Comparison of ENCODE assay signal across 8 cellular contexts in the genomic region with DNA sequence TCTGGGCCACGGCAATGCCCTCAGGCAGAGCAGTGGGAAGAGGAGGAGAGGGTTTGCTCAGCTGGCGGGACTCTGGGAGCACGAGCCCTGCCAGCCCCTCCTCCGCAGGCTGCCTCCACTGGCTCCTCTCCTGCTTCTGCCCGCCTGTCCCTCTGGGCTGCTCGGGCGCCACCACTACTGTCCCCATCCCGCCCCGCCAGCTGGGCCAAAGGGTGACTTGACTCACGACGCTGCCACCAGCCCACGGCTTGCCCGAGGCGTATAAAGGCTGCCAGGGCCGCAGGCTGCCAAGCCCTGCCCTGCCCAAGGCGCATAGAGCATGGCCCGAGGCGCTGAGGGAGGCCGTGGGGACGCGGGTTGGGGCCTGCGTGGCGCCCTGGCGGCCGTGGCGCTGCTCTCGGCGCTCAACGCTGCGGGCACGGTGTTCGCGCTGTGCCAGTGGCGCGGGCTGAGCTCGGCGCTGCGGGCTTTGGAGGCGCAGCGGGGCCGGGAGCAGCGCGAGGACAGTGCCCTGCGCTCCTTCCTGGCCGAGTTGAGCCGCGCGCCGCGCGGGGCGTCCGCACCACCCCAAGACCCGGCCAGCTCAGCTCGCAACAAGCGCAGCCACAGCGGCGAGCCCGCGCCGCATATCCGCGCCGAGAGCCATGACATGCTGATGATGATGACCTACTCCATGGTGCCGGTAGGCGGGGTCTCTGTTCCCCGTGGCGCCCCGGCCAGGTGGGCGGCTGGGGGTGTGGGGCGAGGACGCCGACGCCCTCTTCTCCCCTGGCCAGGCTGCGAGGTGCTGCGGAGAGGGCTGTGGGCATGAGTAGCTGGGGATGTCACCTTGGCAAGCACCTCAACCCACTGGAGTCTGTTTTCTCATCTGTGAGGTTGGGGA.
A peak's percentile ranks its signal among the peaks of the same experiment; 100 is the strongest.
DNase-seq lines count a peak whose midpoint lies in the region; TF ChIP-seq lines count a peak whose summit lies in the region.

A gene (plus strand): TSS at position 290 of the 883 bp plus-strand sequence. CDS start 30 bp downstream, at position 320.

- H3K9me3 ChIP-seq in WERI-Rb-1 (ENCODE audit: severe bottlenecking), result no peaks in the 10 kb centered on the region
- no peaks in the 10 kb centered on the region for H3K9me3 ChIP-seq in MM.1S (replicated peaks; ENCODE audit: insufficient read depth, low read length)

- H3K27ac ChIP-seq in WERI-Rb-1 (no peak within 1 kb of the TSS), MM.1S (ENCODE audit: low read length) (no peak within 1 kb of the TSS)

- peak; percentile 15 for DNase-seq in GOT3 (lab: John Stamatoyannopoulos, UW)
- peak; percentile 14 for DNase-seq in WERI-Rb-1
- DNase-seq in hippocampal formation (lab: John Stamatoyannopoulos, UW), result peak; percentile 78 to 85
- DNase-seq in putamen (ENCODE audit: low spot score), result peak; percentile 91
- DNase-seq in NCI-H187 treated with DMSO at 0.1 percent for 48 hours (lab: John Stamatoyannopoulos, UW), result no peak
- no peak for DNase-seq in T-helper 9 cell
- no peak for DNase-seq in MM.1S
- no peak for DNase-seq in erythroblast (lab: John Stamatoyannopoulos, UW)

- no peaks in the 10 kb centered on the region for H4K20me1 ChIP-seq in MM.1S (ENCODE audit: insufficient read depth, low read length)

- H2AFZ ChIP-seq in MM.1S (ENCODE audit: low read length), result no peak within 1 kb of the TSS

- no peak for TF ChIP-seq POLR2A in erythroblast (IDR thresholded peaks at IDR 0.05; ENCODE audit: low read length)

- no peaks in the 10 kb centered on the region for H3K4me1 ChIP-seq in MM.1S (ENCODE audit: low read length)

- no peaks in the 10 kb centered on the region for H3K27me3 ChIP-seq in WERI-Rb-1 (ENCODE audit: insufficient read depth, low read depth, severe bottlenecking)
- H3K27me3 ChIP-seq in MM.1S (replicated peaks; ENCODE audit: insufficient read depth, low read length), result 0 out of 2 replicates have a peak, but pooled peaks cover 7% of the 10 kb centered on the region

- H3K4me3 ChIP-seq in WERI-Rb-1 (ENCODE audit: low read depth, low read length) (peak within 1 kb of the TSS; percentile 34), MM.1S (ENCODE audit: low read length) (no peak within 1 kb of the TSS)

- H3K9ac ChIP-seq in MM.1S (ENCODE audit: low read length), result no peak within 1 kb of the TSS

- no peaks in the 10 kb centered on the region for H3F3A ChIP-seq in MM.1S (ENCODE audit: insufficient read depth, low read length)

- TF ChIP-seq CTCF in WERI-Rb-1 (IDR thresholded peaks at IDR 0.05; ENCODE audit: low read depth, low read length), result no peak
- no peak for TF ChIP-seq CTCF in MM.1S (IDR thresholded peaks at IDR 0.05; ENCODE audit: low read length)

- no peaks in the 10 kb centered on the region for H3K79me2 ChIP-seq in MM.1S (ENCODE audit: low read length)

- no peak within 1 kb of the TSS for H3K4me2 ChIP-seq in MM.1S (ENCODE audit: low read depth, low read length)

- no peaks in the 10 kb centered on the region for H3K9me2 ChIP-seq in MM.1S (replicated peaks; ENCODE audit: insufficient read depth, low read length)

- H3K36me3 ChIP-seq in WERI-Rb-1 (no peaks in the 10 kb centered on the region), MM.1S (replicated peaks; ENCODE audit: insufficient read depth, low read length) (no peaks in the 10 kb centered on the region)

Comparison
In these comparisons a context has a peak if more than half of its experiments do, and no peak if none do; other contexts are left out.
1. DNase-seq: peak in GOT3 (single experiment), WERI-Rb-1 (single experiment), hippocampal formation (2 of 2) and putamen (single experiment); none in NCI-H187 treated with DMSO at 0.1 percent for 48 hours (single experiment), T-helper 9 cell (single experiment), MM.1S (single experiment) and erythroblast (0 of 2).